Comparison of ENCODE assay signal across 7 cellular contexts in genomic region chr10:22513483-22514413, GRCh38.
DNase-seq lines count a peak whose midpoint lies in the region; TF ChIP-seq lines count a peak whose summit lies in the region.
"Not testable (repeated sequence)": the region's sequence is repeated elsewhere in the genome, so short reads cannot be mapped to it uniquely, and the experiment has no call there.

No MANE protein-coding gene starts in this region.

- TF ChIP-seq CTCF in mesothelial cell of epicardium (IDR thresholded peaks at IDR 0.05; ENCODE audit: unreplicated experiment): not testable (repeated sequence)

- peaks cover 33% of the 10 kb centered on the region for H3K9me3 Mint-ChIP-seq in mesothelial cell of epicardium

- H3K36me3 ChIP-seq in H7 (replicated peaks; ENCODE audit: control insufficient read depth, insufficient read depth, low read length): not testable (repeated sequence)

- not testable (repeated sequence) for H3K27me3 Mint-ChIP-seq in mesothelial cell of epicardium (ENCODE audit: low read depth)

- H3K27ac Mint-ChIP-seq in mesothelial cell of epicardium: peak overlapping the region; percentile 27

- H3K4me3 ChIP-seq in H7 (ENCODE audit: insufficient read depth, low read depth, low read length): peak overlapping the region; percentile 29; the same call in 1 of the 2 replicates
- peak overlapping the region; percentile 15; the same call in 1 of the 2 replicates for H3K4me3 ChIP-seq in iPS-18c (ENCODE audit: insufficient read depth, low read depth, low read length)

- H3K4me3 Mint-ChIP-seq in mesothelial cell of epicardium: peak overlapping the region; percentile 56

- DNase-seq in H7 (peak; percentile 25), NCI-H2107 (lab: John Stamatoyannopoulos, UW) (peak; percentile 4), SHP77 treated with DMSO at 0.1 percent for 48 hours (lab: John Stamatoyannopoulos, UW) (peak; percentile 34), ecto neural progenitor cell (ENCODE audit: low spot score) (peak; percentile 84), mesothelial cell of epicardium (ENCODE audit: low spot score in 2 of 2, unreplicated experiment in 2 of 2) (peak in 1 of 2 experiments; percentile 47), renal cortical epithelial cell (ENCODE audit: low read depth) (peak; percentile 79)

- H3K36me3 Mint-ChIP-seq in mesothelial cell of epicardium: peaks cover 14% of the 10 kb centered on the region

- H3K27me3 ChIP-seq in H7 (ENCODE audit: control insufficient read depth, insufficient read depth, low read length): not testable (repeated sequence)

- H3K9me3 ChIP-seq in iPS-18c (ENCODE audit: control insufficient read depth, insufficient read depth, low read length): not testable (repeated sequence)

- H3K4me1 Mint-ChIP-seq in mesothelial cell of epicardium: peaks cover 14% of the 10 kb centered on the region
